In genomic region chr20:33649201-33649631, GRCh38 we compare ENCODE assay signal across 12 cellular contexts. TPM values are rescaled to one million over a fixed set of nuclear protein-coding genes. Genes with fewer than 3 reads are reported as not detected.
A peak's percentile ranks its signal among the peaks of the same experiment; 100 is the strongest.
DNase-seq lines count a peak whose midpoint lies in the region; TF ChIP-seq lines count a peak whose summit lies in the region.
"Had no signal": no experiment of that assay in that cellular context is flagged by ENCODE, and none has a peak within 500 bp of the region (broad histone marks: within the 10 kb centered on the region; RNA-seq: fewer than 3 reads in every experiment).

No MANE protein-coding gene starts in this region.

- H2AFZ ChIP-seq in SK-N-SH (ENCODE audit: low read depth) = no peak overlapping the region

- DNase-seq in NCI-H1092 treated with DMSO at 0.1 percent for 48 hours (lab: John Stamatoyannopoulos, UW) (peak; percentile 47), NCI-H1092 (lab: John Stamatoyannopoulos, UW) (no peak), SK-N-SH (peak; percentile 87), right atrium auricular region (ENCODE audit: low spot score) (peak; percentile 79), stomach (peak; percentile 71), COLO829 (ENCODE audit: low spot score) (no peak), SIG-M5 (lab: John Stamatoyannopoulos, UW) (no peak)
- DNase-seq in activated CD8-positive, alpha-beta memory T cell treated with anti-CD3 and anti-CD28 coated beads, Interleukin-2, amount 50 U/mL, for 4 hours = no peak
- DNase-seq: activated CD4-positive, alpha-beta T cell treated with anti-CD3 and anti-CD28 coated beads, Interleukin-2, amount 10 ng/mL, durations not matched to agents 24 days and 14 days; activated naive CD8-positive, alpha-beta T cell treated with anti-CD3 and anti-CD28 coated beads, Interleukin-2, amount 10 ng/mL, durations not matched to agents 7 days and 5 days had no signal

- H3K4me2 ChIP-seq in SK-N-SH = no peak overlapping the region

- 39% methylated on average over 8 of the region's 17 CpGs for WGBS in SK-N-SH (ENCODE audit: low lambda C conversion rate)
- 40 to 64% (median 55%) methylated on average over 16 to 17 of the region's 17 CpGs for WGBS in stomach, 5 donors

- H3K36me3 ChIP-seq in SK-N-SH (replicated peaks in 1 of 2; ENCODE audit: control insufficient read depth in 1 of 2, insufficient read depth in 2 of 2, low read length in 1 of 2) (peaks cover 3 to 13% of the 10 kb centered on the region in 2 experiments), right atrium auricular region (peaks cover 16% of the 10 kb centered on the region), stomach (peaks cover 10 to 23% (median 21%) of the 10 kb centered on the region in 4 donors)

- TF ChIP-seq CTCF in SK-N-SH (IDR thresholded peaks at IDR 0.05) (no peak), right atrium auricular region (IDR thresholded peaks at IDR 0.05) (no peak), stomach (IDR thresholded peaks at IDR 0.05) (no peak)

- TF ChIP-seq RAD21 in SK-N-SH (IDR thresholded peaks at IDR 0.05; ENCODE audit: low read length) = peak; percentile 10; the same call in 1 of the 2 replicates

- POLR2A ChIA-PET in SK-N-SH (lab: Yijun Ruan, JAX) = interaction anchor here (0.9 to 1.9 kb wide), 8 partner anchors 60 to 248 kb away, joined by 3 to 9 read pairs (median 4); partner anchors contain the start of genes CBFA2T2, CDK5RAP1 and SNTA1

- H3K79me2 ChIP-seq in SK-N-SH (ENCODE audit: insufficient read depth) = no peaks in the 10 kb centered on the region

- intact Hi-C loops in stomach (cut with DNase I; ENCODE audit: low total_unique reads) = no loop called here

- no peaks in the 10 kb centered on the region for H3K9me2 ChIP-seq in SK-N-SH

- H3K9me3 ChIP-seq in SK-N-SH = no peaks in the 10 kb centered on the region
- H3K9me3 ChIP-seq in right atrium auricular region = no peaks in the 10 kb centered on the region
- no peaks in the 10 kb centered on the region for H3K9me3 ChIP-seq in stomach

- no peak for TF ChIP-seq EP300 in SK-N-SH (IDR thresholded peaks at IDR 0.05; ENCODE audit: borderline replicate concordance in 1 of 2, low read depth in 1 of 2, low read length in 1 of 2)
- TF ChIP-seq EP300 in stomach (IDR thresholded peaks at IDR 0.05) = no peak

- H3K4me3 ChIP-seq in SK-N-SH (ENCODE audit: low read depth in 2 of 2, low read length in 1 of 2) (no peak overlapping the region), right atrium auricular region (no peak overlapping the region), stomach (peak overlapping the region in 1 of 4 donors; percentile 18)

- CTCF ChIA-PET in SK-N-SH (lab: Yijun Ruan, JAX) = interaction anchor here (0.6 to 9.2 kb wide), 11 partner anchors 17 to 204 kb away, joined by 3 to 114 read pairs (median 4); partner anchors contain the start of genes ACTL10 and C20orf144

- H3K27me3 ChIP-seq in SK-N-SH (ENCODE audit: insufficient read depth) = no peaks in the 10 kb centered on the region
- no peaks in the 10 kb centered on the region for H3K27me3 ChIP-seq in right atrium auricular region
- H3K27me3 ChIP-seq in stomach = no peaks in the 10 kb centered on the region

- no peak for TF ChIP-seq POLR2A in stomach (IDR thresholded peaks at IDR 0.05)

- H3F3A ChIP-seq in SK-N-SH (replicated peaks; ENCODE audit: insufficient read depth) = peaks cover 26% of the 10 kb centered on the region

- peaks cover 32% of the 10 kb centered on the region for H4K20me1 ChIP-seq in SK-N-SH (ENCODE audit: insufficient read depth)

- peak overlapping the region in 1 of 2 experiments; percentile 93; a peak in 2 of 4 replicates for H3K27ac ChIP-seq in SK-N-SH (ENCODE audit: low read depth in 2 of 2, low read length in 1 of 2)
- H3K27ac ChIP-seq in right atrium auricular region = peak overlapping the region; percentile 7 to 26
- peak overlapping the region; percentile 4 to 78 (median 74) for H3K27ac ChIP-seq in stomach

- H3K9ac ChIP-seq in SK-N-SH = no peak overlapping the region

- H3K4me1 ChIP-seq in SK-N-SH (ENCODE audit: control insufficient read depth in 1 of 2, insufficient read depth in 2 of 2, low read depth in 1 of 2, low read length in 1 of 2) (peaks cover 13 to 59% of the 10 kb centered on the region in 2 experiments; a peak in 3 of 4 replicates), right atrium auricular region (peaks cover 0 to 31% of the 10 kb centered on the region in 2 donors), stomach (peaks cover 53 to 69% (median 63%) of the 10 kb centered on the region in 4 donors)

TF ChIP-seq in SK-N-SH, 30 proteins besides CTCF, POLR2A, EP300 and RAD21:
- TF ChIP-seq CHD2 (IDR thresholded peaks at IDR 0.05; ENCODE audit: low read length, partially characterized antibody) = peak; percentile 26
- TF ChIP-seq RCOR1 (IDR thresholded peaks at IDR 0.05; ENCODE audit: low read length) = peak; percentile 40; the same call in 1 of the 2 replicates
- TF ChIP-seq MXI1 (IDR thresholded peaks at IDR 0.05; ENCODE audit: low read depth, low read length) = peak; percentile 73
- TF ChIP-seq POLR2AphosphoS5 (IDR thresholded peaks at IDR 0.05; ENCODE audit: low read depth, low read length) = no peak

RNA-seq across cellular contexts. Expression of gene C20orf144, which starts 12.9 kb away (rescaled TPM):
- polyA plus RNA-seq in SK-N-SH (2012; rRNA removed) (0.12 and 0.13 TPM in 2 replicates), stomach (under 1 TPM in 2 of 3 donors, not detected in 1; 0.19 to 0.31 TPM)
- polyA plus RNA-seq in SK-N-SH (2012; cell fraction: cytosol; rRNA removed) = 0.10 and 0.18 TPM in 2 replicates
- 0.08 and 0.15 TPM in 2 replicates for polyA plus RNA-seq in SK-N-SH (2012; cell fraction: nucleus; rRNA removed)
- total RNA-seq in right atrium auricular region (not detected), stomach (not detected)
- total RNA-seq: A172, SK-MEL-5 had no signal

RNA-seq across cellular contexts. Expression of gene ACTL10, which starts 17.5 kb away (rescaled TPM):
- polyA plus RNA-seq in SK-N-SH (2012; rRNA removed) (0.19 and 0.25 TPM in 2 replicates), stomach (1 to 10 TPM; 1.4 to 2.9 (median 2.4) TPM)
- 0.09 and 0.20 TPM in 2 replicates for polyA plus RNA-seq in SK-N-SH (2012; cell fraction: cytosol; rRNA removed)
- polyA plus RNA-seq in SK-N-SH (2012; cell fraction: nucleus; rRNA removed) = 0.32 and 0.33 TPM in 2 replicates
- total RNA-seq in right atrium auricular region (under 1 TPM; 0.33 to 0.79 TPM), stomach (10 to 100 TPM in 1 of 5 donors, 1 to 10 TPM in 3, not detected in 1; 1.1 to 12.3 (median 1.3) TPM)
- total RNA-seq: A172, SK-MEL-5 had no signal

RNA-seq across cellular contexts. Expression of gene NECAB3, which starts 25.0 kb away (rescaled TPM):
- polyA plus RNA-seq in SK-N-SH (2012; rRNA removed) = 20.1 and 25.1 TPM in 2 replicates
- polyA plus RNA-seq in SK-N-SH (2012; cell fraction: cytosol; rRNA removed) = 5.8 and 10.6 TPM in 2 replicates
- 112 and 142 TPM in 2 replicates for polyA plus RNA-seq in SK-N-SH (2012; cell fraction: nucleus; rRNA removed)
- 10 to 100 TPM; 81.7 to 88.4 TPM for total RNA-seq in right atrium auricular region
- 100 to 1,000 TPM in 3 of 5 donors, 10 to 100 TPM in 2; 28.1 to 335 (median 113) TPM for total RNA-seq in stomach
- 10 to 100 TPM; 31.4 to 60.0 (median 51.3) TPM for polyA plus RNA-seq in stomach

RNA-seq across cellular contexts. Expression of gene E2F1, which starts 37.0 kb away (rescaled TPM):
- polyA plus RNA-seq in SK-N-SH (2012; rRNA removed) (12.4 and 15.0 TPM in 2 replicates), stomach (1 to 10 TPM; 2.3 to 8.1 (median 4.9) TPM)
- 7.9 and 11.4 TPM in 2 replicates for polyA plus RNA-seq in SK-N-SH (2012; cell fraction: cytosol; rRNA removed)
- polyA plus RNA-seq in SK-N-SH (2012; cell fraction: nucleus; rRNA removed) = 32.7 and 45.1 TPM in 2 replicates
- total RNA-seq in right atrium auricular region (under 1 TPM; 0.31 to 0.33 TPM), stomach (10 to 100 TPM in 2 of 5 donors, 1 to 10 TPM in 3; 2.3 to 24.9 (median 4.2) TPM)

Comparison
In these comparisons a context has a peak if more than half of its experiments do, and no peak if none do; other contexts are left out.
1. DNase-seq: peak in NCI-H1092 treated with DMSO at 0.1 percent for 48 hours (single experiment), SK-N-SH (single experiment), right atrium auricular region (single experiment) and stomach (single experiment); none in NCI-H1092 (single experiment), activated CD8-positive, alpha-beta memory T cell treated with anti-CD3 and anti-CD28 coated beads, Interleukin-2, amount 50 U/mL, for 4 hours (single experiment), COLO829 (single experiment) and SIG-M5 (single experiment).